Comparison of ENCODE assay signal across 16 cellular contexts in genomic region chr5:139368613-139369012, GRCh38. TPM values are rescaled to one million over a fixed set of nuclear protein-coding genes. Genes with fewer than 3 reads are reported as not detected.
DNase-seq lines count a peak whose midpoint lies in the region; ATAC-seq, FAIRE-seq and TF ChIP-seq lines count a peak whose summit lies in the region.
"Had no signal": no experiment of that assay in that cellular context is flagged by ENCODE, and none has a peak within 500 bp of the region (broad histone marks: within the 10 kb centered on the region; RNA-seq: fewer than 3 reads in every experiment).

No MANE protein-coding gene starts in this region.

- intact Hi-C loops in HepG2 (cut with micrococcal nuclease; ENCODE audit: unreplicated experiment), result no loop called here
- intact Hi-C loops in right lobe of liver (cut with DNase I), result no loop called here
- intact Hi-C loops in PC-3 (cut with micrococcal nuclease), result no loop called here

- no peak for ATAC-seq in HepG2
- ATAC-seq in right lobe of liver, result no peak
- no peak for ATAC-seq in PC-3
- ATAC-seq in stimulated activated naive B cell treated with anti-CD40 and anti-IgM and Interleukin-4, amounts not matched to agents 10 μg/mL and 1 μg/mL and 100 μg/mL, for 72 hours (replicated peaks), result no peak
- ATAC-seq: activated CD8-positive, alpha-beta memory T cell treated with anti-CD3 and anti-CD28 coated beads, Interleukin-2, amount 10 ng/mL, durations not matched to agents 7 days and 5 days had no signal

- CTCF ChIA-PET in HepG2 (lab: Yijun Ruan, JAX; ENCODE audit: low intra/inter-chr PET ratio, low total read pairs) (no interaction called here), PC-3 (lab: Charles Lee) (interaction anchor here (0.6 kb wide), 1 partner anchor 118 kb away, joined by 4 read pairs; no protein-coding TSS in a partner anchor)

- H2AFZ ChIP-seq in HepG2 (ENCODE audit: low read length), result no peak overlapping the region
- H2AFZ ChIP-seq in PC-3 (ENCODE audit: low read length), result no peak overlapping the region

- H3F3A ChIP-seq in PC-3 (ENCODE audit: low read length, unreplicated experiment), result no peaks in the 10 kb centered on the region

- no peak overlapping the region for H3K4me3 ChIP-seq in HepG2 (replicated peaks in 1 of 3; ENCODE audit: insufficient read depth in 1 of 3, low read depth in 2 of 3, low read length in 3 of 3)
- no peak overlapping the region for H3K4me3 ChIP-seq in right lobe of liver
- no peak overlapping the region for H3K4me3 ChIP-seq in PC-3 (ENCODE audit: low read length)

- H3K4me3 Mint-ChIP-seq in stimulated activated naive B cell treated with anti-CD40 and anti-IgM and Interleukin-4, amounts not matched to agents 10 μg/mL and 1 μg/mL and 100 μg/mL, for 72 hours, result no peak overlapping the region
- H3K4me3 Mint-ChIP-seq: activated CD8-positive, alpha-beta memory T cell treated with anti-CD3 and anti-CD28 coated beads, Interleukin-2, amount 10 ng/mL, durations not matched to agents 7 days and 5 days; IgD-negative memory B cell had no signal

- no peak for FAIRE-seq in HepG2 (lab: Jason Lieb, UNC)

- 97% methylated on average over 2 of the region's 2 CpGs for WGBS in HepG2 (ENCODE audit: low lambda C conversion rate)
- WGBS in right lobe of liver (ENCODE audit: insufficient coverage, low coverage, low lambda C conversion rate, missing lambda C conversion rate), result 48% methylated on average over 2 of the region's 2 CpGs

- DNase-seq in HepG2 (ENCODE audit: low spot score) (no peak), right lobe of liver (no peak), PC-3 (no peak), fibroblast of peridontal ligament (ENCODE audit: extremely low read depth) (peak; percentile 23), GOT3 (lab: John Stamatoyannopoulos, UW) (no peak), glomerular visceral epithelial cell (ENCODE audit: extremely low spot score) (no peak)
- no peak for DNase-seq in stimulated activated naive B cell treated with anti-CD40 and anti-IgM and Interleukin-4, amounts not matched to agents 10 μg/mL and 1 μg/mL and 100 μg/mL, for 72 hours
- DNase-seq in activated CD4-positive, alpha-beta T cell treated with anti-CD3 and anti-CD28 coated beads, Interleukin-2, amount 50 U/mL, for 1 hour, result no peak
- DNase-seq: activated CD8-positive, alpha-beta memory T cell treated with anti-CD3 and anti-CD28 coated beads, Interleukin-2, amount 10 ng/mL, durations not matched to agents 7 days and 5 days; glutamatergic neuron; H7; NCI-H2081 treated with DMSO at 0.1 percent for 48 hours; stimulated activated CD4-positive, alpha-beta T cell treated with anti-CD3 and anti-CD28 coated beads, Interleukin-15, amount 100 ng/mL, for 24 hours; T1000 had no signal

- no peaks in the 10 kb centered on the region for H3K9me3 ChIP-seq in HepG2 (ENCODE audit: low read length)
- no peaks in the 10 kb centered on the region for H3K9me3 ChIP-seq in right lobe of liver
- no peaks in the 10 kb centered on the region for H3K9me3 ChIP-seq in PC-3 (ENCODE audit: low read length)

- H3K27me3 Mint-ChIP-seq in stimulated activated naive B cell treated with anti-CD40 and anti-IgM and Interleukin-4, amounts not matched to agents 10 μg/mL and 1 μg/mL and 100 μg/mL, for 72 hours, result no peaks in the 10 kb centered on the region
- H3K27me3 Mint-ChIP-seq: activated CD8-positive, alpha-beta memory T cell treated with anti-CD3 and anti-CD28 coated beads, Interleukin-2, amount 10 ng/mL, durations not matched to agents 7 days and 5 days; IgD-negative memory B cell had no signal

- no peaks in the 10 kb centered on the region for H3K9me2 ChIP-seq in PC-3 (replicated peaks; ENCODE audit: low read length)

- TF ChIP-seq POLR2A in HepG2 (IDR thresholded peaks at IDR 0.05; ENCODE audit: insufficient read depth in 1 of 2, low read depth in 2 of 2, low read length in 2 of 2), result no peak
- no peak for TF ChIP-seq POLR2A in right lobe of liver (IDR thresholded peaks at IDR 0.05)

- TF ChIP-seq CTCF in HepG2 (CRISPR knock-in tag; IDR thresholded peaks at IDR 0.05), result no peak; the same call in 1 of the 2 replicates
- peak in 1 of 4 donors; percentile 5 for TF ChIP-seq CTCF in right lobe of liver (IDR thresholded peaks at IDR 0.05)
- TF ChIP-seq CTCF in PC-3 (conservative IDR thresholded peaks at IDR 0.05; ENCODE audit: low read depth, low read length), result peak; percentile 26; the same call in 1 of the 2 replicates

- H3K9me3 Mint-ChIP-seq in stimulated activated naive B cell treated with anti-CD40 and anti-IgM and Interleukin-4, amounts not matched to agents 10 μg/mL and 1 μg/mL and 100 μg/mL, for 72 hours, result no peaks in the 10 kb centered on the region
- H3K9me3 Mint-ChIP-seq: IgD-negative memory B cell had no signal

- BruUV-seq in HepG2 (replicated peaks; lab: Mats Ljungman, UMichigan) (no TSS peak), PC-3 (replicated peaks; lab: Mats Ljungman, UMichigan) (no TSS peak)

- no peaks in the 10 kb centered on the region for H3K4me1 ChIP-seq in HepG2 (ENCODE audit: insufficient read depth, low read length)
- H3K4me1 ChIP-seq in right lobe of liver, result peaks cover 0 to 11% (median 0%) of the 10 kb centered on the region in 4 donors
- peaks cover 15% of the 10 kb centered on the region for H3K4me1 ChIP-seq in PC-3 (ENCODE audit: insufficient read depth, low read length)

- TF ChIP-seq EP300 in HepG2 (IDR thresholded peaks at IDR 0.05; ENCODE audit: low read depth in 2 of 2, low read length in 2 of 2) (no peak), HepG2 (CRISPR knock-in tag; IDR thresholded peaks at IDR 0.05; ENCODE audit: borderline replicate concordance) (no peak)

- in situ Hi-C loops in HepG2 (cut with HindIII; ENCODE audit: extremely low pct_ligation_motif_present, low pct_unique_long_range_greater_than_20kb), result no loop called here

- TF ChIP-seq RAD21 in HepG2 (CRISPR knock-in tag; IDR thresholded peaks at IDR 0.05), result no peak

- H3K9ac ChIP-seq in HepG2 (ENCODE audit: insufficient read depth, low read depth, low read length) (no peak overlapping the region), PC-3 (ENCODE audit: low read length) (no peak overlapping the region)

- H3K27ac ChIP-seq in HepG2 (ENCODE audit: extremely low read length, insufficient read depth, low read length) (no peak overlapping the region), right lobe of liver (no peak overlapping the region), PC-3 (ENCODE audit: low read length) (no peak overlapping the region)

- H3K27me3 ChIP-seq in HepG2 (ENCODE audit: control insufficient read depth in 1 of 2, insufficient read depth in 2 of 2, low read length in 2 of 2) (no peaks in the 10 kb centered on the region), right lobe of liver (no peaks in the 10 kb centered on the region), PC-3 (ENCODE audit: low read length) (no peaks in the 10 kb centered on the region)

- H3K4me2 ChIP-seq in HepG2 (ENCODE audit: low read depth, low read length) (no peak overlapping the region), PC-3 (ENCODE audit: low read length) (no peak overlapping the region)

- H3K36me3 Mint-ChIP-seq in stimulated activated naive B cell treated with anti-CD40 and anti-IgM and Interleukin-4, amounts not matched to agents 10 μg/mL and 1 μg/mL and 100 μg/mL, for 72 hours, result peaks cover 21 to 29% of the 10 kb centered on the region in 2 donors

- peaks cover 3 to 4% of the 10 kb centered on the region in 2 donors for H3K4me1 Mint-ChIP-seq in stimulated activated naive B cell treated with anti-CD40 and anti-IgM and Interleukin-4, amounts not matched to agents 10 μg/mL and 1 μg/mL and 100 μg/mL, for 72 hours

- H3K79me2 ChIP-seq in HepG2 (ENCODE audit: insufficient read depth, low read length), result no peaks in the 10 kb centered on the region
- H3K79me2 ChIP-seq in PC-3 (ENCODE audit: low read length), result 0 out of 2 replicates have a peak, but pooled peaks cover 2% of the 10 kb centered on the region

- H3K27ac Mint-ChIP-seq in stimulated activated naive B cell treated with anti-CD40 and anti-IgM and Interleukin-4, amounts not matched to agents 10 μg/mL and 1 μg/mL and 100 μg/mL, for 72 hours, result peak overlapping the region; percentile 80
- H3K27ac Mint-ChIP-seq: activated CD8-positive, alpha-beta memory T cell treated with anti-CD3 and anti-CD28 coated beads, Interleukin-2, amount 10 ng/mL, durations not matched to agents 7 days and 5 days had no signal

- peaks cover 15 to 50% of the 10 kb centered on the region in 2 experiments for H3K36me3 ChIP-seq in HepG2 (replicated peaks in 1 of 2; ENCODE audit: control insufficient read depth in 1 of 2, insufficient read depth in 2 of 2, low read length in 2 of 2)
- peaks cover 0 to 78% (median 26%) of the 10 kb centered on the region in 4 donors for H3K36me3 ChIP-seq in right lobe of liver
- H3K36me3 ChIP-seq in PC-3 (ENCODE audit: low read depth, low read length), result peaks cover 11% of the 10 kb centered on the region; the same call in 1 of the 2 replicates

- POLR2A ChIA-PET in HepG2 (lab: Yijun Ruan, JAX) (no interaction called here), PC-3 (lab: Charles Lee; ENCODE audit: unreplicated experiment) (no interaction called here)

- H4K20me1 ChIP-seq in HepG2 (ENCODE audit: insufficient read depth, low read length) (no peaks in the 10 kb centered on the region), PC-3 (ENCODE audit: low read length) (no peaks in the 10 kb centered on the region)

RNA-seq across cellular contexts. Expression of gene SLC23A1, which starts 14.5 kb away (rescaled TPM):
- total RNA-seq in HepG2 (2016; rRNA removed; fragmentation: Illumina TruSeq; extraction: Trizol), result 3.6 and 6.6 TPM in 2 replicates
- total RNA-seq in HepG2 (2016; cell fraction: cytosol; rRNA removed; fragmentation: Illumina TruSeq; extraction: Trizol; ENCODE audit: low read depth), result 7.0 and 8.2 TPM in 2 replicates
- 3.7 and 9.0 TPM in 2 replicates for total RNA-seq in HepG2 (2016; cell fraction: insoluble cytoplasmic fraction; rRNA removed; fragmentation: Illumina TruSeq; extraction: Trizol)
- total RNA-seq in HepG2 (2016; cell fraction: membrane; rRNA removed; fragmentation: Illumina TruSeq; extraction: Trizol), result 4.6 and 5.2 TPM in 2 replicates
- 5.5 and 7.9 TPM in 2 replicates for total RNA-seq in HepG2 (2016; cell fraction: nucleus; rRNA removed; fragmentation: Illumina TruSeq; extraction: Trizol)
- polyA plus RNA-seq in HepG2 (2011; rRNA removed), result 6.0 and 7.0 TPM in 2 replicates
- 5.9 and 7.1 TPM in 2 replicates for polyA plus RNA-seq in HepG2 (2011; cell fraction: cytosol; rRNA removed)
- polyA plus RNA-seq in HepG2 (2011; cell fraction: nucleus; rRNA removed), result 24.2 and 29.4 TPM in 2 replicates
- 6.4 and 9.0 TPM in 2 replicates for polyA plus RNA-seq in HepG2 (2012)
- 2.3 and 2.4 TPM in 2 replicates for polyA plus RNA-seq in HepG2 (2016; cell fraction: cytosol; fragmentation: Illumina TruSeq; extraction: Trizol; ENCODE audit: low read depth)
- 4.0 and 4.3 TPM in 2 replicates for polyA plus RNA-seq in HepG2 (2016; cell fraction: insoluble cytoplasmic fraction; fragmentation: Illumina TruSeq; extraction: Trizol; ENCODE audit: low read depth)
- 4.3 and 5.1 TPM in 2 replicates for polyA plus RNA-seq in HepG2 (2016; cell fraction: membrane; fragmentation: Illumina TruSeq; extraction: Trizol; ENCODE audit: low read depth)
- 13.5 and 13.8 TPM in 2 replicates for polyA plus RNA-seq in HepG2 (2016; cell fraction: nucleus; fragmentation: Illumina TruSeq; extraction: Trizol; ENCODE audit: insufficient read depth, low read depth)
- polyA minus RNA-seq in HepG2 (2011; rRNA and poly(A)+ RNA removed; ENCODE audit: low replicate concordance), result 30.0 and 58.9 TPM in 2 replicates
- polyA minus RNA-seq in HepG2 (2011; cell fraction: cytosol; rRNA and poly(A)+ RNA removed), result 3.8 and 7.7 TPM in 2 replicates
- 7.5 and 12.6 TPM in 2 replicates for polyA minus RNA-seq in HepG2 (2011; cell fraction: nucleus; rRNA and poly(A)+ RNA removed)
- 10 to 100 TPM; 11.7 to 51.0 (median 22.8) TPM for total RNA-seq in right lobe of liver
- not detected in 2 replicates for total RNA-seq in PC-3 (2014; rRNA removed)
- total RNA-seq: H7 had no signal
- polyA plus RNA-seq: BJ, IgD-negative memory B cell had no signal

RNA-seq across cellular contexts. Expression of gene MZB1, which starts 21.1 kb away (rescaled TPM):
- total RNA-seq in HepG2 (2016; rRNA removed; fragmentation: Illumina TruSeq; extraction: Trizol), result 0.27 and 0.31 TPM in 2 replicates
- 0.44 TPM in 1 of 2 replicates, not detected in the other for total RNA-seq in HepG2 (2016; cell fraction: cytosol; rRNA removed; fragmentation: Illumina TruSeq; extraction: Trizol; ENCODE audit: low read depth)
- total RNA-seq in HepG2 (2016; cell fraction: insoluble cytoplasmic fraction; rRNA removed; fragmentation: Illumina TruSeq; extraction: Trizol), result 0.22 TPM in 1 of 2 replicates, not detected in the other
- total RNA-seq in HepG2 (2016; cell fraction: membrane; rRNA removed; fragmentation: Illumina TruSeq; extraction: Trizol), result 0.34 TPM in 1 of 2 replicates, not detected in the other
- total RNA-seq in HepG2 (2016; cell fraction: nucleus; rRNA removed; fragmentation: Illumina TruSeq; extraction: Trizol), result 0.47 TPM in 1 of 2 replicates, not detected in the other
- polyA plus RNA-seq in HepG2 (2011; rRNA removed), result 0.35 and 0.40 TPM in 2 replicates
- 0.20 and 0.21 TPM in 2 replicates for polyA plus RNA-seq in HepG2 (2011; cell fraction: cytosol; rRNA removed)
- polyA plus RNA-seq in HepG2 (2011; cell fraction: nucleus; rRNA removed), result 1.2 and 1.6 TPM in 2 replicates
- polyA plus RNA-seq in HepG2 (2012), result 0.19 and 0.21 TPM in 2 replicates
- not detected in 2 replicates for polyA plus RNA-seq in HepG2 (2016; cell fraction: cytosol; fragmentation: Illumina TruSeq; extraction: Trizol; ENCODE audit: low read depth)
- polyA plus RNA-seq in HepG2 (2016; cell fraction: insoluble cytoplasmic fraction; fragmentation: Illumina TruSeq; extraction: Trizol; ENCODE audit: low read depth), result not detected in 2 replicates
- polyA plus RNA-seq in HepG2 (2016; cell fraction: membrane; fragmentation: Illumina TruSeq; extraction: Trizol; ENCODE audit: low read depth), result not detected in 2 replicates
- polyA plus RNA-seq in HepG2 (2016; cell fraction: nucleus; fragmentation: Illumina TruSeq; extraction: Trizol; ENCODE audit: insufficient read depth, low read depth), result not detected in 2 replicates
- 1.6 and 4.8 TPM in 2 replicates for polyA minus RNA-seq in HepG2 (2011; rRNA and poly(A)+ RNA removed; ENCODE audit: low replicate concordance)
- polyA minus RNA-seq in HepG2 (2011; cell fraction: cytosol; rRNA and poly(A)+ RNA removed), result not detected in 2 replicates
- 1.0 and 3.2 TPM in 2 replicates for polyA minus RNA-seq in HepG2 (2011; cell fraction: nucleus; rRNA and poly(A)+ RNA removed)
- total RNA-seq in right lobe of liver, result 1 to 10 TPM in 3 of 6 experiments, under 1 TPM in 3; 0.37 to 5.1 (median 1.1) TPM
- total RNA-seq in PC-3 (2014; rRNA removed), result 0.22 and 1.0 TPM in 2 replicates
- total RNA-seq: H7 had no signal
- polyA plus RNA-seq: BJ had no signal

RNA-seq across cellular contexts. Expression of gene PROB1, which starts 26.3 kb away (rescaled TPM):
- 0.28 and 0.69 TPM in 2 replicates for total RNA-seq in HepG2 (2016; rRNA removed; fragmentation: Illumina TruSeq; extraction: Trizol)
- not detected in 2 replicates for total RNA-seq in HepG2 (2016; cell fraction: cytosol; rRNA removed; fragmentation: Illumina TruSeq; extraction: Trizol; ENCODE audit: low read depth)
- total RNA-seq in HepG2 (2016; cell fraction: insoluble cytoplasmic fraction; rRNA removed; fragmentation: Illumina TruSeq; extraction: Trizol), result 0.18 and 0.63 TPM in 2 replicates
- 0.09 and 0.10 TPM in 2 replicates for total RNA-seq in HepG2 (2016; cell fraction: membrane; rRNA removed; fragmentation: Illumina TruSeq; extraction: Trizol)
- total RNA-seq in HepG2 (2016; cell fraction: nucleus; rRNA removed; fragmentation: Illumina TruSeq; extraction: Trizol), result 0.72 and 0.96 TPM in 2 replicates
- 1.1 and 1.9 TPM in 2 replicates for polyA plus RNA-seq in HepG2 (2011; rRNA removed)
- polyA plus RNA-seq in HepG2 (2011; cell fraction: cytosol; rRNA removed), result 0.81 and 0.99 TPM in 2 replicates
- 10.6 and 11.1 TPM in 2 replicates for polyA plus RNA-seq in HepG2 (2011; cell fraction: nucleus; rRNA removed)
- 1.7 and 2.2 TPM in 2 replicates for polyA plus RNA-seq in HepG2 (2012)
- 0.06 and 0.07 TPM in 2 replicates for polyA plus RNA-seq in HepG2 (2016; cell fraction: cytosol; fragmentation: Illumina TruSeq; extraction: Trizol; ENCODE audit: low read depth)
- polyA plus RNA-seq in HepG2 (2016; cell fraction: insoluble cytoplasmic fraction; fragmentation: Illumina TruSeq; extraction: Trizol; ENCODE audit: low read depth), result 0.14 and 0.29 TPM in 2 replicates
- polyA plus RNA-seq in HepG2 (2016; cell fraction: membrane; fragmentation: Illumina TruSeq; extraction: Trizol; ENCODE audit: low read depth), result 0.06 and 0.14 TPM in 2 replicates
- 2.1 and 3.0 TPM in 2 replicates for polyA plus RNA-seq in HepG2 (2016; cell fraction: nucleus; fragmentation: Illumina TruSeq; extraction: Trizol; ENCODE audit: insufficient read depth, low read depth)
- 1.1 and 1.6 TPM in 2 replicates for polyA minus RNA-seq in HepG2 (2011; rRNA and poly(A)+ RNA removed; ENCODE audit: low replicate concordance)
- polyA minus RNA-seq in HepG2 (2011; cell fraction: cytosol; rRNA and poly(A)+ RNA removed), result 0.69 and 0.79 TPM in 2 replicates
- 2.4 and 2.6 TPM in 2 replicates for polyA minus RNA-seq in HepG2 (2011; cell fraction: nucleus; rRNA and poly(A)+ RNA removed)
- under 1 TPM; 0.25 to 0.51 (median 0.41) TPM for total RNA-seq in right lobe of liver
- 1.9 and 2.2 TPM in 2 replicates for total RNA-seq in PC-3 (2014; rRNA removed)

RNA-seq across cellular contexts. Expression of gene PAIP2, which starts 27.0 kb away (rescaled TPM):
- total RNA-seq in HepG2 (2016; rRNA removed; fragmentation: Illumina TruSeq; extraction: Trizol), result 61.5 and 104 TPM in 2 replicates
- total RNA-seq in HepG2 (2016; cell fraction: cytosol; rRNA removed; fragmentation: Illumina TruSeq; extraction: Trizol; ENCODE audit: low read depth), result 34.4 and 39.3 TPM in 2 replicates
- 58.9 and 104 TPM in 2 replicates for total RNA-seq in HepG2 (2016; cell fraction: insoluble cytoplasmic fraction; rRNA removed; fragmentation: Illumina TruSeq; extraction: Trizol)
- 63.0 and 66.5 TPM in 2 replicates for total RNA-seq in HepG2 (2016; cell fraction: membrane; rRNA removed; fragmentation: Illumina TruSeq; extraction: Trizol)
- 30.8 and 33.3 TPM in 2 replicates for total RNA-seq in HepG2 (2016; cell fraction: nucleus; rRNA removed; fragmentation: Illumina TruSeq; extraction: Trizol)
- polyA plus RNA-seq in HepG2 (2011; rRNA removed), result 56.5 and 76.3 TPM in 2 replicates
- polyA plus RNA-seq in HepG2 (2011; cell fraction: cytosol; rRNA removed), result 46.1 and 53.8 TPM in 2 replicates
- polyA plus RNA-seq in HepG2 (2011; cell fraction: nucleus; rRNA removed), result 16.8 and 19.7 TPM in 2 replicates
- polyA plus RNA-seq in HepG2 (2012), result 110 and 124 TPM in 2 replicates
- 31.7 and 47.4 TPM in 2 replicates for polyA plus RNA-seq in HepG2 (2016; cell fraction: cytosol; fragmentation: Illumina TruSeq; extraction: Trizol; ENCODE audit: low read depth)
- polyA plus RNA-seq in HepG2 (2016; cell fraction: insoluble cytoplasmic fraction; fragmentation: Illumina TruSeq; extraction: Trizol; ENCODE audit: low read depth), result 161 and 162 TPM in 2 replicates
- 54.0 and 67.8 TPM in 2 replicates for polyA plus RNA-seq in HepG2 (2016; cell fraction: membrane; fragmentation: Illumina TruSeq; extraction: Trizol; ENCODE audit: low read depth)
- 58.6 and 64.1 TPM in 2 replicates for polyA plus RNA-seq in HepG2 (2016; cell fraction: nucleus; fragmentation: Illumina TruSeq; extraction: Trizol; ENCODE audit: insufficient read depth, low read depth)
- polyA minus RNA-seq in HepG2 (2011; rRNA and poly(A)+ RNA removed; ENCODE audit: low replicate concordance), result 22.9 and 27.8 TPM in 2 replicates
- polyA minus RNA-seq in HepG2 (2011; cell fraction: cytosol; rRNA and poly(A)+ RNA removed), result 62.0 TPM in 2 replicates
- 41.5 and 41.8 TPM in 2 replicates for polyA minus RNA-seq in HepG2 (2011; cell fraction: nucleus; rRNA and poly(A)+ RNA removed)
- total RNA-seq in right lobe of liver, result 10 to 100 TPM; 34.5 to 55.8 (median 41.4) TPM
- 35.1 and 39.3 TPM in 2 replicates for total RNA-seq in PC-3 (2014; rRNA removed)

RNA-seq across cellular contexts. Expression of gene SPATA24, which starts 35.3 kb away (rescaled TPM):
- total RNA-seq in HepG2 (2016; rRNA removed; fragmentation: Illumina TruSeq; extraction: Trizol) (11.1 and 13.0 TPM in 2 replicates), right lobe of liver (1 to 10 TPM; 1.5 to 4.0 (median 2.6) TPM), PC-3 (2014; rRNA removed) (1.4 and 3.1 TPM in 2 replicates)
- total RNA-seq in HepG2 (2016; cell fraction: cytosol; rRNA removed; fragmentation: Illumina TruSeq; extraction: Trizol; ENCODE audit: low read depth), result 6.2 and 6.8 TPM in 2 replicates
- 10.6 and 12.4 TPM in 2 replicates for total RNA-seq in HepG2 (2016; cell fraction: insoluble cytoplasmic fraction; rRNA removed; fragmentation: Illumina TruSeq; extraction: Trizol)
- 7.9 and 8.2 TPM in 2 replicates for total RNA-seq in HepG2 (2016; cell fraction: membrane; rRNA removed; fragmentation: Illumina TruSeq; extraction: Trizol)
- 8.6 and 10.2 TPM in 2 replicates for total RNA-seq in HepG2 (2016; cell fraction: nucleus; rRNA removed; fragmentation: Illumina TruSeq; extraction: Trizol)
- polyA plus RNA-seq in HepG2 (2011; rRNA removed), result 6.0 and 8.5 TPM in 2 replicates
- polyA plus RNA-seq in HepG2 (2011; cell fraction: cytosol; rRNA removed), result 5.7 and 6.1 TPM in 2 replicates
- 12.2 and 14.9 TPM in 2 replicates for polyA plus RNA-seq in HepG2 (2011; cell fraction: nucleus; rRNA removed)
- 14.6 and 18.0 TPM in 2 replicates for polyA plus RNA-seq in HepG2 (2012)
- polyA plus RNA-seq in HepG2 (2016; cell fraction: cytosol; fragmentation: Illumina TruSeq; extraction: Trizol; ENCODE audit: low read depth), result 6.8 and 7.1 TPM in 2 replicates
- 12.2 and 14.9 TPM in 2 replicates for polyA plus RNA-seq in HepG2 (2016; cell fraction: insoluble cytoplasmic fraction; fragmentation: Illumina TruSeq; extraction: Trizol; ENCODE audit: low read depth)
- polyA plus RNA-seq in HepG2 (2016; cell fraction: membrane; fragmentation: Illumina TruSeq; extraction: Trizol; ENCODE audit: low read depth), result 5.6 and 5.7 TPM in 2 replicates
- polyA plus RNA-seq in HepG2 (2016; cell fraction: nucleus; fragmentation: Illumina TruSeq; extraction: Trizol; ENCODE audit: insufficient read depth, low read depth), result 7.6 and 11.7 TPM in 2 replicates
- 3.8 and 5.0 TPM in 2 replicates for polyA minus RNA-seq in HepG2 (2011; rRNA and poly(A)+ RNA removed; ENCODE audit: low replicate concordance)
- 3.3 and 4.6 TPM in 2 replicates for polyA minus RNA-seq in HepG2 (2011; cell fraction: cytosol; rRNA and poly(A)+ RNA removed)
- polyA minus RNA-seq in HepG2 (2011; cell fraction: nucleus; rRNA and poly(A)+ RNA removed), result 10.6 and 14.0 TPM in 2 replicates
